In the genomic region with DNA sequence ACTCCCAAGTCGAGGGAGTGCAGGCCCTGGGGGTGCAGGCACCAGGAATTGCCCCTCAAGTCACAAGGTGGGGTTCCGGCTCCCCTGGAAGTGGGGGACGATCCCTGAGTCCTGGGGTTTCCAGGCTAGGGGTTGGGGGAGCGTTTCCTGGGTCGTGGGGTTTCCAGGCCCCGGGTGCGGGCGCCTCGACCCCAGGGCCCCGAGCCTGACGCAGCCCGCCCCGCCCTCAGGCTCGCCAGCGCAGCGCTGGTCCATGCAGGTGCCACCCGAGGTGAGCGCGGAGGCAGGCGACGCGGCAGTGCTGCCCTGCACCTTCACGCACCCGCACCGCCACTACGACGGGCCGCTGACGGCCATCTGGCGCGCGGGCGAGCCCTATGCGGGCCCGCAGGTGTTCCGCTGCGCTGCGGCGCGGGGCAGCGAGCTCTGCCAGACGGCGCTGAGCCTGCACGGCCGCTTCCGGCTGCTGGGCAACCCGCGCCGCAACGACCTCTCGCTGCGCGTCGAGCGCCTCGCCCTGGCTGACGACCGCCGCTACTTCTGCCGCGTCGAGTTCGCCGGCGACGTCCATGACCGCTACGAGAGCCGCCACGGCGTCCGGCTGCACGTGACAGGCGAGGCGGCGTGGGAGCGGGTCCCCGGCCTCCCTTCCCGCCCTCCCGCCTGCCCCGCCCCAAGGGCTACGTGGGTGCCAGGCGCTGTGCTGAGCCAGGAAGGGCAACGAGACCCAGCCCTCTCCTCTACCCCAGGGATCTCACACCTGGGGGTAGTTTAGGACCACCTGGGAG, we compare ENCODE assay signal across 8 cellular contexts. TPM values are rescaled to one million over a fixed set of nuclear protein-coding genes. Genes with fewer than 3 reads are reported as not detected.
DNase-seq lines count a peak whose midpoint lies in the region; ATAC-seq and TF ChIP-seq lines count a peak whose summit lies in the region.

No MANE protein-coding gene starts in this region.

- TF ChIP-seq POLR2A in NB4 (IDR thresholded peaks at IDR 0.05; ENCODE audit: extremely low read depth, insufficient read length) = no peak

- WGBS in iPS DF 6.9 (ENCODE audit: insufficient coverage, insufficient read length) = no CpG with 5 or more reads among the region's 84 CpGs

- no peak overlapping the region for H3K27ac Mint-ChIP-seq in activated naive CD8-positive, alpha-beta T cell treated with anti-CD3 and anti-CD28 coated beads for 36 hours

- no peaks in the 10 kb centered on the region for H3K9me3 ChIP-seq in iPS DF 6.9 (ENCODE audit: control insufficient read depth, insufficient read depth, low read length)

- H3K27ac ChIP-seq in iPS DF 6.9 (ENCODE audit: low read length) = no peak overlapping the region

- peaks cover 6% of the 10 kb centered on the region; the same call in 1 of the 2 replicates for H3K27me3 ChIP-seq in iPS DF 6.9 (ENCODE audit: control insufficient read depth, insufficient read depth, low read length)

- H3K9me3 Mint-ChIP-seq in activated naive CD8-positive, alpha-beta T cell treated with anti-CD3 and anti-CD28 coated beads for 36 hours = no peaks in the 10 kb centered on the region

- DNase-seq in GM12864 (ENCODE audit: low read depth) (no peak), NB4 (ENCODE audit: low read depth) (peak; percentile 76), iPS DF 6.9 (ENCODE audit: low read depth, low spot score) (no peak), NCI-H128 (lab: John Stamatoyannopoulos, UW; ENCODE audit: unreplicated experiment) (no peak), putamen (ENCODE audit: low spot score) (no peak)
- peak; percentile 68 for DNase-seq in activated naive CD8-positive, alpha-beta T cell treated with anti-CD3 and anti-CD28 coated beads for 36 hours
- peak; percentile 69 for DNase-seq in stimulated activated CD4-positive, alpha-beta T cell treated with anti-CD3 and anti-CD28 coated beads, Interleukin-15, amount 100 ng/mL, for 24 hours

- no peak overlapping the region for H3K4me3 ChIP-seq in GM12864 (ENCODE audit: low read depth, low read length)
- H3K4me3 ChIP-seq in NB4 (ENCODE audit: low read depth, low read length) = no peak overlapping the region
- H3K4me3 ChIP-seq in iPS DF 6.9 (ENCODE audit: low read length) = peak overlapping the region; percentile 42; the same call in 1 of the 2 replicates

- peaks cover 49% of the 10 kb centered on the region for H3K27me3 Mint-ChIP-seq in activated naive CD8-positive, alpha-beta T cell treated with anti-CD3 and anti-CD28 coated beads for 36 hours

- peak overlapping the region; percentile 24 for H3K4me3 Mint-ChIP-seq in activated naive CD8-positive, alpha-beta T cell treated with anti-CD3 and anti-CD28 coated beads for 36 hours

- no peaks in the 10 kb centered on the region; the same call in 1 of the 2 replicates for H3K36me3 ChIP-seq in iPS DF 6.9 (ENCODE audit: control insufficient read depth, insufficient read depth, low read length)

- no peaks in the 10 kb centered on the region for H3K36me3 Mint-ChIP-seq in activated naive CD8-positive, alpha-beta T cell treated with anti-CD3 and anti-CD28 coated beads for 36 hours

- TF ChIP-seq CTCF in GM12864 (IDR thresholded peaks at IDR 0.05; ENCODE audit: low read depth, low read length, missing control alignments) (peak; percentile 2), NB4 (IDR thresholded peaks at IDR 0.05; ENCODE audit: low read depth, low read length) (peak; percentile 25)

- peaks cover 8% of the 10 kb centered on the region for H3K4me1 ChIP-seq in iPS DF 6.9 (ENCODE audit: control insufficient read depth, insufficient read depth, low read length)

- no peak for ATAC-seq in GM21526 (IDR thresholded peaks at IDR 0.05; ENCODE audit: low FRiP score, unreplicated experiment)

- peaks cover 12% of the 10 kb centered on the region for H3K4me1 Mint-ChIP-seq in activated naive CD8-positive, alpha-beta T cell treated with anti-CD3 and anti-CD28 coated beads for 36 hours

RNA-seq across cellular contexts. Expression of a gene that starts 12.0 kb away (rescaled TPM):
- total RNA-seq in activated naive CD8-positive, alpha-beta T cell treated with anti-CD3 and anti-CD28 coated beads for 36 hours = not detected

Comparison
In these comparisons a context has a peak if more than half of its experiments do, and no peak if none do; other contexts are left out.
1. DNase-seq: peak in NB4 (single experiment), activated naive CD8-positive, alpha-beta T cell treated with anti-CD3 and anti-CD28 coated beads for 36 hours (single experiment) and stimulated activated CD4-positive, alpha-beta T cell treated with anti-CD3 and anti-CD28 coated beads, Interleukin-15, amount 100 ng/mL, for 24 hours (single experiment); none in GM12864 (single experiment), iPS DF 6.9 (single experiment), NCI-H128 (single experiment) and putamen (single experiment).